ENCODE assay signal across 1 cellular context in genomic region chr1:27233677-27234053, GRCh38.
TF ChIP-seq lines count a peak whose summit lies in the region.

No MANE protein-coding gene starts in this region.

TF ChIP-seq in GM12878, 131 proteins besides CTCF, POLR2A, EP300 and RAD21 (continued from another document):
- TF ChIP-seq ZBTB4 (CRISPR knock-in tag; IDR thresholded peaks at IDR 0.05) = no peak
- TF ChIP-seq PAX5 (IDR thresholded peaks at IDR 0.05; ENCODE audit: borderline replicate concordance, low read depth, low read length) = no peak
- no peak for TF ChIP-seq YBX1 (IDR thresholded peaks at IDR 0.05)
- TF ChIP-seq IKZF1 (conservative IDR thresholded peaks at IDR 0.05) = no peak
- no peak for TF ChIP-seq JUND (IDR thresholded peaks at IDR 0.05; ENCODE audit: low read depth, low read length)
- TF ChIP-seq ATF7 (IDR thresholded peaks at IDR 0.05; ENCODE audit: low read depth) = no peak
- TF ChIP-seq CREM (IDR thresholded peaks at IDR 0.05; ENCODE audit: low read depth) = no peak
- TF ChIP-seq ZBTB11 (CRISPR knock-in tag; IDR thresholded peaks at IDR 0.05) = no peak
- no peak for TF ChIP-seq CREB1 (IDR thresholded peaks at IDR 0.05; ENCODE audit: low read depth)
- no peak for TF ChIP-seq USF1 (IDR thresholded peaks at IDR 0.05; ENCODE audit: borderline replicate concordance, extremely low read length, insufficient read depth, low read depth, low read length)
- TF ChIP-seq ZSCAN29 (IDR thresholded peaks at IDR 0.05) = no peak
- TF ChIP-seq MYC (IDR thresholded peaks at IDR 0.05; ENCODE audit: insufficient read depth, insufficient read length, insufficient replicate concordance, low read length, severe bottlenecking) = no peak
- no peak for TF ChIP-seq SIN3A (IDR thresholded peaks at IDR 0.05; ENCODE audit: low read depth, low read length)
- no peak for TF ChIP-seq SKIL (IDR thresholded peaks at IDR 0.05; ENCODE audit: low read depth, poor library complexity, severe bottlenecking)
- no peak for TF ChIP-seq MXI1 (IDR thresholded peaks at IDR 0.05; ENCODE audit: low read depth, low read length)
- no peak for TF ChIP-seq NRF1 (conservative IDR thresholded peaks at IDR 0.05; ENCODE audit: low read depth, low read length)
- TF ChIP-seq MTA3 (IDR thresholded peaks at IDR 0.05; ENCODE audit: borderline replicate concordance, low read length) = no peak
TF ChIP-seq in GM12878: peak in this region for 0.
